ENCODE assay signal across 11 cellular contexts in the genomic region with DNA sequence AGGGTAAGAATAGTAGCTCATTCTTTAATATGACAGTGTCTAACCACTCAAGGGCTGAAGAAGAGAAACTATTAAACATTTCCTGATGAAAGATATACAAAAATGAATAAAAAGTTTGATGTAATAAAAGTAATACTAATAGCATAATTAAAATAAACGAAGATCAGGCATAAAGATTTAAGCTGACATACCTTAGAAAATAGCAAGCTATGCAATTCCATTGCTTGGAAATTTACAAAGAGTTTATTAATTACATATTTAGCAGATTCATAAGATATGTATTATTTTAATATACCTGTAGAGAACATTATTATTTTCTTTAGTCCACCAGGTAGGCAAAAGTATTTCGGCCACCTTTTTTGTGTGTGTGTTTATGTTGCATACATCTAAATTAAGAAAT.
"Had no signal": no experiment of that assay in that cellular context is flagged by ENCODE, and none has a peak within 500 bp of the region (broad histone marks: within the 10 kb centered on the region; RNA-seq: fewer than 3 reads in every experiment).

No MANE protein-coding gene starts in this region.

- ATAC-seq: GM23338, HCT116 had no signal

- H3K27ac ChIP-seq: GM23248 had no signal

- H2AFZ ChIP-seq: GM23248, GM23338 had no signal

- H3K4me1 ChIP-seq: HAP-1 had no signal

- H3K4me3 ChIP-seq: GM23248, GM23338, HAP-1 had no signal

- H3K36me3 ChIP-seq: HAP-1 had no signal

- H3K9ac ChIP-seq: GM23248 had no signal

- H3K4me2 ChIP-seq: GM23338 had no signal

- DNase-seq: GM23248, GOT3, H7, H9, HCEC 1CT, HFFc6 had no signal

- FAIRE-seq: H1, H54 had no signal

- H3K9me3 ChIP-seq: HAP-1 had no signal
